8 cellular contexts compared by ENCODE assay signal in genomic region chr7:102464577-102465280, GRCh38. TPM values are rescaled to one million over a fixed set of nuclear protein-coding genes. Genes with fewer than 3 reads are reported as not detected.
A peak's percentile ranks its signal among the peaks of the same experiment; 100 is the strongest.
DNase-seq lines count a peak whose midpoint lies in the region; ATAC-seq and TF ChIP-seq lines count a peak whose summit lies in the region.

TSS of gene ALKBH4 (minus strand) at chr7:102464863. CDS start at chr7:102464836, 27 bp downstream.
TSS of gene LRWD1 (plus strand) at chr7:102464984. CDS start at chr7:102465081, 97 bp downstream.

- DNase-seq in NCI-H1417 (lab: John Stamatoyannopoulos, UW) (peak; percentile 95 to 97 (median 95)), SW480 (ENCODE audit: low spot score) (peak; percentile 98), heart left ventricle (peak; percentile 94 to 99 (median 96)), posterior cingulate gyrus (peak; percentile 83 to 99 (median 92)), upper lobe of left lung (peak; percentile 97 to 100)
- DNase-seq in activated naive CD8-positive, alpha-beta T cell treated with anti-CD3 and anti-CD28 coated beads, Interleukin-2, amount 50 U/mL, for 24 hours: peak; percentile 98

- H3K4me3 ChIP-seq in GM12875 (ENCODE audit: low read depth, low read length) (peak within 1 kb of the TSS; percentile 73), heart left ventricle (peak within 1 kb of the TSS; percentile 70 to 100 (median 90)), upper lobe of left lung (peak within 1 kb of the TSS; percentile 75 to 100 (median 85))

- no peaks in the 10 kb centered on the region for H3K27me3 ChIP-seq in heart left ventricle
- H3K27me3 ChIP-seq in upper lobe of left lung: no peaks in the 10 kb centered on the region

- peaks cover 4% of the 10 kb centered on the region for H3K36me3 Mint-ChIP-seq in activated naive CD8-positive, alpha-beta T cell treated with anti-CD3 and anti-CD28 coated beads, Interleukin-2, amount 50 U/mL, for 24 hours (ENCODE audit: low read depth)

- 0 to 1% (median 0%) methylated on average over 10 to 81 of the region's 81 CpGs for WGBS in heart left ventricle, 4 donors
- 0% methylated on average over 2 to 9 of the region's 81 CpGs for WGBS in upper lobe of left lung, 2 donors

- 0 out of 2 replicates have a peak, but pooled peaks have one; percentile 14 for TF ChIP-seq CTCF in GM12875 (IDR thresholded peaks at IDR 0.05; ENCODE audit: borderline replicate concordance, insufficient read depth, low read depth, low read length)
- TF ChIP-seq CTCF in heart left ventricle (IDR thresholded peaks at IDR 0.05): peak in 8 of 12 donors; percentile 6 to 55 (median 24)
- TF ChIP-seq CTCF in upper lobe of left lung (IDR thresholded peaks at IDR 0.05): peak in 4 of 6 experiments; percentile 37 to 71 (median 52)

- peak within 1 kb of the TSS in 11 of 12 donors; percentile 53 to 89 (median 77) for H3K27ac ChIP-seq in heart left ventricle
- H3K27ac ChIP-seq in upper lobe of left lung: peak within 1 kb of the TSS; percentile 59 to 88 (median 85)

- peak within 1 kb of the TSS; percentile 80 for H3K27ac Mint-ChIP-seq in activated naive CD8-positive, alpha-beta T cell treated with anti-CD3 and anti-CD28 coated beads, Interleukin-2, amount 50 U/mL, for 24 hours

- no peak for TF ChIP-seq EP300 in upper lobe of left lung (IDR thresholded peaks at IDR 0.05)

- H3K4me1 ChIP-seq in heart left ventricle: peaks cover 5 to 23% (median 19%) of the 10 kb centered on the region in 12 donors
- peaks cover 12 to 40% (median 18%) of the 10 kb centered on the region in 4 donors for H3K4me1 ChIP-seq in upper lobe of left lung

- intact Hi-C loops in heart left ventricle (cut with DNase I) (loop anchor here in 1 of 10 donors (5.0 kb wide), 1 partner anchor 47 kb away; no protein-coding TSS in a partner anchor), posterior cingulate gyrus (cut with DNase I) (loop anchor here (10.0 kb wide), 1 partner anchor 50 kb away; no protein-coding TSS in a partner anchor)

- H3K36me3 ChIP-seq in heart left ventricle: peaks cover 0 to 16% (median under 1%) of the 10 kb centered on the region in 9 donors
- H3K36me3 ChIP-seq in upper lobe of left lung: peaks cover 0 to 20% (median 8%) of the 10 kb centered on the region in 4 donors

- ATAC-seq in HG02763 (IDR thresholded peaks at IDR 0.05; ENCODE audit: unreplicated experiment) (peak; percentile 92), heart left ventricle (peak; percentile 83 to 97 (median 96)), upper lobe of left lung (ENCODE audit: low FRiP score in 2 of 2) (peak; percentile 93 to 98)
- peak; percentile 93 for ATAC-seq in activated naive CD8-positive, alpha-beta T cell treated with anti-CD3 and anti-CD28 coated beads, Interleukin-2, amount 50 U/mL, for 24 hours

- H3K9me3 ChIP-seq in heart left ventricle (no peaks in the 10 kb centered on the region), upper lobe of left lung (no peaks in the 10 kb centered on the region)

- TF ChIP-seq POLR2A in heart left ventricle (IDR thresholded peaks at IDR 0.05) (peak in 1 of 2 donors; percentile 84), upper lobe of left lung (IDR thresholded peaks at IDR 0.05) (peak in 2 of 4 donors; percentile 43 to 78)

- H3K9me3 Mint-ChIP-seq in activated naive CD8-positive, alpha-beta T cell treated with anti-CD3 and anti-CD28 coated beads, Interleukin-2, amount 50 U/mL, for 24 hours: no peaks in the 10 kb centered on the region

- H3K4me1 Mint-ChIP-seq in activated naive CD8-positive, alpha-beta T cell treated with anti-CD3 and anti-CD28 coated beads, Interleukin-2, amount 50 U/mL, for 24 hours: peaks cover 28% of the 10 kb centered on the region

- no peaks in the 10 kb centered on the region for H3K27me3 Mint-ChIP-seq in activated naive CD8-positive, alpha-beta T cell treated with anti-CD3 and anti-CD28 coated beads, Interleukin-2, amount 50 U/mL, for 24 hours

- H3K4me3 Mint-ChIP-seq in activated naive CD8-positive, alpha-beta T cell treated with anti-CD3 and anti-CD28 coated beads, Interleukin-2, amount 50 U/mL, for 24 hours: peak within 1 kb of the TSS; percentile 92

RNA-seq across cellular contexts. Expression of gene ALKBH4, which starts in this region (rescaled TPM):
- 10 to 100 TPM in 2 of 9 donors, 1 to 10 TPM in 7; 4.9 to 19.4 (median 6.5) TPM for total RNA-seq in heart left ventricle
- polyA plus RNA-seq in heart left ventricle: 1 to 10 TPM; 6.8 to 7.9 TPM
- total RNA-seq in upper lobe of left lung: 10 to 100 TPM; 10.4 to 34.2 (median 18.2) TPM

RNA-seq across cellular contexts. Expression of gene LRWD1, which starts in this region (rescaled TPM):
- total RNA-seq in heart left ventricle (10 to 100 TPM in 4 of 9 donors, 1 to 10 TPM in 5; 7.6 to 24.9 (median 9.7) TPM), upper lobe of left lung (10 to 100 TPM; 13.2 to 33.8 (median 31.6) TPM)
- polyA plus RNA-seq in heart left ventricle: 10 to 100 TPM in 1 of 2 donors, 1 to 10 TPM in 1; 4.7 to 26.4 TPM

Comparison
In these comparisons a context has a peak if more than half of its experiments do, and no peak if none do; other contexts are left out.
1. Peak in every context shown above with its lines: DNase-seq, ATAC-seq, H3K4me3 ChIP-seq and H3K27ac ChIP-seq.